ENCODE assay signal across 9 cellular contexts in the genomic region with DNA sequence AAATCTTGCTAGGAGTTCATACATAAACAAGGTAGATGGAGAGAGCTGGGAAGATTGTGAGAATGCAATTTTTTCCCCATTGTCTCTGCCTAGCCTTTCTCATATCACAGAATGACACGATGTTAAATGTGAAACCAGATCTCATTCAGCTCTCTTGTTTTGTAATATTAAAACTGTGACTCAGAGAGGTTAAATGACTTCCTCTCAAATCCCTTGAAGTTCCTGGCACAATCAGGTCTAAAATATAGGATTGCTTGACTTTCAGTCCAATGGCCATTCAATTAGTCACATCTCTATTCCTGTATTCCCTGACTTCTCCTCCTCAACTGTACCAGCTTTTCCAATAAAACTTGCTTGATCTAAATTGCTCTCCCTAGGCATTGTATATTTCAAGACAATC.
DNase-seq lines count a peak whose midpoint lies in the region; ATAC-seq and FAIRE-seq lines count a peak whose summit lies in the region.
"Had no signal": no experiment of that assay in that cellular context is flagged by ENCODE, and none has a peak within 500 bp of the region (broad histone marks: within the 10 kb centered on the region; RNA-seq: fewer than 3 reads in every experiment).

No MANE protein-coding gene starts in this region.

- ATAC-seq in HG03139 (IDR thresholded peaks at IDR 0.05; ENCODE audit: unreplicated experiment), result no peak

- DNase-seq in AG08395 (ENCODE audit: low spot score) (peak; percentile 68), GM19239 (ENCODE audit: insufficient read length, low spot score) (no peak), SW480 (ENCODE audit: low spot score) (peak; percentile 56), fibroblast of the conjunctiva (ENCODE audit: low read depth) (peak; percentile 17), superior temporal gyrus (ENCODE audit: extremely low spot score) (no peak), NCI-H2107 (lab: John Stamatoyannopoulos, UW) (no peak), urothelium cell line (ENCODE audit: low spot score) (no peak)
- DNase-seq: KG1 had no signal

- FAIRE-seq in GM19239 (lab: Jason Lieb, UNC) (peak; percentile 77), urothelium cell line (lab: Jason Lieb, UNC) (no peak)

Comparison
In these comparisons a context has a peak if more than half of its experiments do, and no peak if none do; other contexts are left out.
1. DNase-seq: peak in AG08395 (single experiment), SW480 (single experiment) and fibroblast of the conjunctiva (single experiment); none in GM19239 (single experiment), superior temporal gyrus (single experiment), NCI-H2107 (single experiment) and urothelium cell line (single experiment).